In the genomic region with DNA sequence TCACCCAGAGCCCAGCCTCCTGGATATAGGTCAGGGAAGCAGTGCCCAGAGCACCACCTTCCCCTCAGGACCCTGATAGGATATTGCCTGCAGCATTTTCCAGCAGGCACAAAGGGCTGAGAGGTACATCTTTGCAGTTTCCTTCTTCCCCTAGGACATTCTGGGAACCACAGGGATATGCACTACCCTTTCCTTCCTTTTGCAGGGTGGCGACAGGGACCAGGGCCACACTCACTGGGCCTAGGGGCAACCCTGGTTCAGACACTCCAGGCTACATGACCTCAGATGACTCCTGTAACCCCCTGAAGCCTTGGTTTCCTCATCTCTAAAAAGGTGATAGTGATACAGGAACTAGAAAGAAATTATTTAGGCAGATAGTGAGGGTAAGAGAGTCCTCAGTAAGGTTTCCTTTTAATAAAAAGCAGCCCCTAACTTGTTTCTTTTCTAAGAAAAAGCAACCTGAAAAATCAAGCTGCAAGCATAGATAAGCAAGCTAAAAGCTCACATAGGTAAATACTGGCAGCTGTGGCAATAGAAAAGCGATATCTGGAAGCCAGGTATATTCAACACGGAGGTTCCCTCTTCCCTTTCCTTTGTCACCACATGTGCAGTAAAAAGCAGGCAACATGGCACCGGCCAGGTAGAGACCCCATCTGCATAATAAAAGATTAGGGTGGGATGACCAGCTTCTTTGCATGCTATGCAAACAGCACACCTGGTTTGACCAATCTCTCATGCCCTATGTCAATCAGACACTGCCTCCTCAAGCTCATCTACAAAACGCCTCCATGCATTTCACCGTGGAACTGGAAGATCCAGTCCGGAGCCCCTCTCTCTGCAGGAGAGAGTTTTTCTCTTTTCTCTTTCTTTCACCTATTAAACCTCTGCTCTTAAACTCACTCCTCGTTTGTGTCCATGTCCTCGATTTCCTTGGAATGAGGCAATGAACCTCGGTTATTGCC, we compare ENCODE assay signal across 33 cellular contexts. TPM values are rescaled to one million over a fixed set of nuclear protein-coding genes. Genes with fewer than 3 reads are reported as not detected.
DNase-seq lines count a peak whose midpoint lies in the region; ATAC-seq and TF ChIP-seq lines count a peak whose summit lies in the region.
"Had no signal": no experiment of that assay in that cellular context is flagged by ENCODE, and none has a peak within 500 bp of the region (broad histone marks: within the 10 kb centered on the region; RNA-seq: fewer than 3 reads in every experiment).

No MANE protein-coding gene starts in this region.

- no peak overlapping the region for H3K4me3 Mint-ChIP-seq in activated CD4-positive, alpha-beta T cell treated with anti-CD3 and anti-CD28 coated beads, Interleukin-2, amount 10 ng/mL, durations not matched to agents 24 days and 14 days
- H3K4me3 Mint-ChIP-seq in activated T-cell treated with anti-CD3 and anti-CD28 coated beads, Interleukin-2, amount 50 U/mL, for 4 hours = no peak overlapping the region
- H3K4me3 Mint-ChIP-seq: activated CD8-positive, alpha-beta T cell treated with anti-CD3 and anti-CD28 coated beads for 36 hours; naive thymus-derived CD4-positive, alpha-beta T cell had no signal

- intact Hi-C loops in activated CD4-positive, alpha-beta T cell treated with anti-CD3 and anti-CD28 coated beads, Interleukin-2, amount 10 ng/mL, durations not matched to agents 24 days and 14 days (cut with micrococcal nuclease) = loop anchor here (5.0 kb wide), 2 partner anchors 184 to 239 kb away; no protein-coding TSS in a partner anchor
- intact Hi-C loops in left cardiac atrium (cut with DNase I) = loop anchor here (5.0 to 10.0 kb wide), 4 partner anchors 101 to 479 kb away; a partner anchor contains a TSS
- intact Hi-C loops in upper lobe of right lung (cut with DNase I) = loop anchor here (10.0 kb wide), 1 partner anchor 481 kb away; no protein-coding TSS in a partner anchor

- peak; percentile 43 for DNase-seq in activated CD4-positive, alpha-beta T cell treated with anti-CD3 and anti-CD28 coated beads, Interleukin-2, amount 10 ng/mL, durations not matched to agents 24 days and 14 days
- DNase-seq in activated CD4-positive, alpha-beta T cell treated with anti-CD3 and anti-CD28 coated beads, Interleukin-2, amount 50 U/mL, for 48 hours = no peak
- DNase-seq in NCI-H774 (lab: John Stamatoyannopoulos, UW) (peak; percentile 23), iPS DF 6.9 (ENCODE audit: low read depth, low spot score) (peak; percentile 39), left cardiac atrium (no peak), upper lobe of right lung (no peak)
- DNase-seq in activated CD4-positive, alpha-beta T cell treated with anti-CD3 and anti-CD28 coated beads for 4 hours = no peak
- DNase-seq in activated T-cell treated with anti-CD3 and anti-CD28 coated beads, Interleukin-2, amount 50 U/mL, for 4 hours = no peak
- DNase-seq: activated CD4-positive, CD25-positive, alpha-beta regulatory T cell; activated CD8-positive, alpha-beta T cell treated with anti-CD3 and anti-CD28 coated beads for 36 hours; activated T-cell treated with anti-CD3 and anti-CD28 coated beads for 4 hours; BE2C; brain microvascular endothelial cell; Caco-2; effector CD8-positive, alpha-beta T cell; hypothalamus; kidney glomerular epithelial cell; mesendoderm; naive thymus-derived CD4-positive, alpha-beta T cell; NCI-H1694 treated with DMSO at 0.1 percent for 48 hours; NCI-H446 treated with DMSO at 0.1 percent for 48 hours; PC-3; retina; SHP77 treated with DMSO at 0.1 percent for 48 hours; stimulated activated naive CD4-positive, alpha-beta T cell; SW 1271 had no signal

- H3K27me3 Mint-ChIP-seq in activated CD4-positive, alpha-beta T cell treated with anti-CD3 and anti-CD28 coated beads, Interleukin-2, amount 10 ng/mL, durations not matched to agents 24 days and 14 days = peaks cover 12% of the 10 kb centered on the region
- peaks cover 12% of the 10 kb centered on the region for H3K27me3 Mint-ChIP-seq in activated T-cell treated with anti-CD3 and anti-CD28 coated beads, Interleukin-2, amount 50 U/mL, for 4 hours (ENCODE audit: low read depth)

- H3K4me3 ChIP-seq in iPS DF 6.9 (ENCODE audit: low read length) (no peak overlapping the region), upper lobe of right lung (no peak overlapping the region)
- H3K4me3 ChIP-seq: esophagus muscularis mucosa, gastroesophageal sphincter, smooth muscle cell, thoracic aorta had no signal

- H3K4me1 ChIP-seq in iPS DF 6.9 (ENCODE audit: control insufficient read depth, insufficient read depth, low read length) (peaks cover 6% of the 10 kb centered on the region), upper lobe of right lung (no peaks in the 10 kb centered on the region)
- H3K4me1 ChIP-seq: BE2C, Caco-2, gastroesophageal sphincter had no signal

- H3K9me3 Mint-ChIP-seq in activated CD4-positive, alpha-beta T cell treated with anti-CD3 and anti-CD28 coated beads, Interleukin-2, amount 10 ng/mL, durations not matched to agents 24 days and 14 days = no peaks in the 10 kb centered on the region
- H3K9me3 Mint-ChIP-seq in activated T-cell treated with anti-CD3 and anti-CD28 coated beads, Interleukin-2, amount 50 U/mL, for 4 hours = peaks cover 11% of the 10 kb centered on the region

- no peaks in the 10 kb centered on the region for H3K27me3 ChIP-seq in iPS DF 6.9 (ENCODE audit: control insufficient read depth, insufficient read depth, low read length)
- H3K27me3 ChIP-seq in upper lobe of right lung = no peaks in the 10 kb centered on the region
- H3K27me3 ChIP-seq: BE2C had no signal

- H3K9me3 ChIP-seq in iPS DF 6.9 (ENCODE audit: control insufficient read depth, insufficient read depth, low read length) (no peaks in the 10 kb centered on the region), upper lobe of right lung (no peaks in the 10 kb centered on the region)
- H3K9me3 ChIP-seq: BE2C, esophagus muscularis mucosa, thoracic aorta had no signal

- H3K27ac ChIP-seq in iPS DF 6.9 (ENCODE audit: low read length) (no peak overlapping the region), upper lobe of right lung (no peak overlapping the region)
- H3K27ac ChIP-seq: brain microvascular endothelial cell, esophagus muscularis mucosa, gastroesophageal sphincter, HL-60, thoracic aorta had no signal

- no CpG with 5 or more reads among the region's 10 CpGs for WGBS in iPS DF 6.9 (ENCODE audit: insufficient coverage, insufficient read length)

- H3K4me1 Mint-ChIP-seq in activated CD4-positive, alpha-beta T cell treated with anti-CD3 and anti-CD28 coated beads, Interleukin-2, amount 10 ng/mL, durations not matched to agents 24 days and 14 days = peaks cover 2% of the 10 kb centered on the region
- peaks cover 4% of the 10 kb centered on the region for H3K4me1 Mint-ChIP-seq in activated T-cell treated with anti-CD3 and anti-CD28 coated beads, Interleukin-2, amount 50 U/mL, for 4 hours (ENCODE audit: low read depth)

- no peaks in the 10 kb centered on the region for H3K36me3 Mint-ChIP-seq in activated CD4-positive, alpha-beta T cell treated with anti-CD3 and anti-CD28 coated beads, Interleukin-2, amount 10 ng/mL, durations not matched to agents 24 days and 14 days (ENCODE audit: low read depth)
- peaks cover 2% of the 10 kb centered on the region for H3K36me3 Mint-ChIP-seq in activated T-cell treated with anti-CD3 and anti-CD28 coated beads, Interleukin-2, amount 50 U/mL, for 4 hours (ENCODE audit: insufficient read depth)

- TF ChIP-seq CTCF in upper lobe of right lung (IDR thresholded peaks at IDR 0.05) = no peak

- no peaks in the 10 kb centered on the region for H3K36me3 ChIP-seq in iPS DF 6.9 (ENCODE audit: control insufficient read depth, insufficient read depth, low read length)
- H3K36me3 ChIP-seq in upper lobe of right lung = no peaks in the 10 kb centered on the region
- H3K36me3 ChIP-seq: BE2C, brain microvascular endothelial cell, esophagus muscularis mucosa, gastroesophageal sphincter, thoracic aorta had no signal

- no peak overlapping the region for H3K27ac Mint-ChIP-seq in activated CD4-positive, alpha-beta T cell treated with anti-CD3 and anti-CD28 coated beads, Interleukin-2, amount 10 ng/mL, durations not matched to agents 24 days and 14 days
- H3K27ac Mint-ChIP-seq: activated CD8-positive, alpha-beta T cell treated with anti-CD3 and anti-CD28 coated beads for 36 hours; naive thymus-derived CD4-positive, alpha-beta T cell had no signal

- no peak for ATAC-seq in left cardiac atrium
- no peak for ATAC-seq in upper lobe of right lung
- ATAC-seq in activated T-cell treated with anti-CD3 and anti-CD28 coated beads, Interleukin-2, amount 50 U/mL, for 4 hours = no peak
- ATAC-seq: activated CD8-positive, alpha-beta T cell treated with anti-CD3 and anti-CD28 coated beads for 36 hours; gastroesophageal sphincter; naive thymus-derived CD4-positive, alpha-beta T cell; PC-3 had no signal

RNA-seq across cellular contexts. Expression of a gene that starts 13.2 kb away (rescaled TPM):
- 0.12 and 0.21 TPM in 2 replicates for total RNA-seq in activated CD4-positive, alpha-beta T cell treated with anti-CD3 and anti-CD28 coated beads, Interleukin-2, amount 10 ng/mL, durations not matched to agents 24 days and 14 days
- total RNA-seq in left cardiac atrium (not detected), upper lobe of right lung (not detected)
- total RNA-seq in activated T-cell treated with anti-CD3 and anti-CD28 coated beads, Interleukin-2, amount 50 U/mL, for 4 hours = not detected
- total RNA-seq: activated CD8-positive, alpha-beta T cell treated with anti-CD3 and anti-CD28 coated beads for 36 hours; Caco-2; H4; osteocyte; PC-3; smooth muscle cell had no signal

RNA-seq across cellular contexts. Expression of a gene that starts 43.2 kb away (rescaled TPM):
- total RNA-seq in activated CD4-positive, alpha-beta T cell treated with anti-CD3 and anti-CD28 coated beads, Interleukin-2, amount 10 ng/mL, durations not matched to agents 24 days and 14 days = 24.8 and 28.1 TPM in 2 replicates
- total RNA-seq in left cardiac atrium (10 to 100 TPM; 12.0 to 16.5 TPM), upper lobe of right lung (12.2 TPM)
- total RNA-seq in activated T-cell treated with anti-CD3 and anti-CD28 coated beads, Interleukin-2, amount 50 U/mL, for 4 hours = 10 to 100 TPM; 12.3 to 13.8 (median 13.5) TPM

Comparison
In these comparisons a context has a peak if more than half of its experiments do, and no peak if none do; other contexts are left out.
1. DNase-seq: peak in activated CD4-positive, alpha-beta T cell treated with anti-CD3 and anti-CD28 coated beads, Interleukin-2, amount 10 ng/mL, durations not matched to agents 24 days and 14 days (single experiment), NCI-H774 (single experiment) and iPS DF 6.9 (single experiment); none in activated CD4-positive, alpha-beta T cell treated with anti-CD3 and anti-CD28 coated beads, Interleukin-2, amount 50 U/mL, for 48 hours (0 of 2), left cardiac atrium (single experiment), upper lobe of right lung (single experiment), activated CD4-positive, alpha-beta T cell treated with anti-CD3 and anti-CD28 coated beads for 4 hours (0 of 2) and activated T-cell treated with anti-CD3 and anti-CD28 coated beads, Interleukin-2, amount 50 U/mL, for 4 hours (single experiment).